10 cellular contexts compared by ENCODE assay signal in the genomic region with DNA sequence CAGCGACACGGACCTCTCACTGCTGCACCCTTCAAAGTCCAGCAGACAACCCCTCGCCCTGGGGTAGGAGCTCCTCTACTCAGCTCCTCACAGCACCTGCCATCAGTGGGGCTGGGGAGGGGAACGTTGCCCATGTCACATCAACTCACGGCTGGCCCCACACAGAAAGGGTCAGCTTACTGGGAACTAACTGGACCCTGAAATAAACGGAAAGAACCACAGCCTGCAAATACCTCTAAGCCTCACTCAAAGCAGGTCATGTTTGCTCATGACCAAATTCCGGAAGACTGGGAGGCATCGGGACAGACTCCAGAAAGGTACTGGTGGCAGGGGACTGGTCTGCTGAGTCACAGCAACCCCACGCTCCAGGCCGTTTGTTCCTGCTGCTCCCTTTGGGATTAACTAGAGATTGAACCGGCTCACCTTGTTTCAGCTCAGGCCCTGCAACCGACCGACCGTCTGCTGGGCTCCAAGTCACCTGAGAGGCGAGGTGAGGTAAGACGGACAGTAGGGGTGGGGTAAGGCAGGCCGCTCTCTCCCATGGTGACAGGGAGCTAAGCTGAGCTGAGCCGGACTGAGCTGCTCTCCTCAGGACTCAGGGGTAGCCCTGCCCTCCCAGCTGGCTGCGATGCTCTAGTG. TPM values are rescaled to one million over a fixed set of nuclear protein-coding genes. Genes with fewer than 3 reads are reported as not detected.
DNase-seq lines count a peak whose midpoint lies in the region; ATAC-seq and TF ChIP-seq lines count a peak whose summit lies in the region.
"Had no signal": no experiment of that assay in that cellular context is flagged by ENCODE, and none has a peak within 500 bp of the region (broad histone marks: within the 10 kb centered on the region; RNA-seq: fewer than 3 reads in every experiment).

No MANE protein-coding gene starts in this region.

- H3K36me3 ChIP-seq in left lung: no peaks in the 10 kb centered on the region
- H3K36me3 ChIP-seq in thyroid gland: no peaks in the 10 kb centered on the region

- H3K4me1 Mint-ChIP-seq in activated CD4-positive, alpha-beta T cell treated with anti-CD3 and anti-CD28 coated beads, Interleukin-2, amount 10 ng/mL, durations not matched to agents 7 days and 5 days: peaks cover 31% of the 10 kb centered on the region
- peaks cover 57% of the 10 kb centered on the region for H3K4me1 Mint-ChIP-seq in activated naive CD8-positive, alpha-beta T cell treated with anti-CD3 and anti-CD28 coated beads, Interleukin-2, amount 50 U/mL, for 24 hours
- H3K4me1 Mint-ChIP-seq in CD4-positive, alpha-beta T cell (ENCODE audit: low read depth): peaks cover 23% of the 10 kb centered on the region

- peak overlapping the region; percentile 46 for H3K27ac Mint-ChIP-seq in activated CD4-positive, alpha-beta T cell treated with anti-CD3 and anti-CD28 coated beads, Interleukin-2, amount 10 ng/mL, durations not matched to agents 7 days and 5 days
- peak overlapping the region; percentile 96 for H3K27ac Mint-ChIP-seq in activated naive CD8-positive, alpha-beta T cell treated with anti-CD3 and anti-CD28 coated beads, Interleukin-2, amount 50 U/mL, for 24 hours
- H3K27ac Mint-ChIP-seq in CD4-positive, alpha-beta T cell: no peak overlapping the region

- no peaks in the 10 kb centered on the region for H3K27me3 Mint-ChIP-seq in activated CD4-positive, alpha-beta T cell treated with anti-CD3 and anti-CD28 coated beads, Interleukin-2, amount 10 ng/mL, durations not matched to agents 7 days and 5 days
- no peaks in the 10 kb centered on the region for H3K27me3 Mint-ChIP-seq in activated naive CD8-positive, alpha-beta T cell treated with anti-CD3 and anti-CD28 coated beads, Interleukin-2, amount 50 U/mL, for 24 hours
- H3K27me3 Mint-ChIP-seq in CD4-positive, alpha-beta T cell: no peaks in the 10 kb centered on the region

- H3K36me3 Mint-ChIP-seq in activated CD4-positive, alpha-beta T cell treated with anti-CD3 and anti-CD28 coated beads, Interleukin-2, amount 10 ng/mL, durations not matched to agents 7 days and 5 days (ENCODE audit: low read depth): peaks cover 11% of the 10 kb centered on the region
- peaks cover 15% of the 10 kb centered on the region for H3K36me3 Mint-ChIP-seq in activated naive CD8-positive, alpha-beta T cell treated with anti-CD3 and anti-CD28 coated beads, Interleukin-2, amount 50 U/mL, for 24 hours (ENCODE audit: low read depth)
- peaks cover 8% of the 10 kb centered on the region for H3K36me3 Mint-ChIP-seq in CD4-positive, alpha-beta T cell (ENCODE audit: low read depth)

- WGBS in thyroid gland, 2 donors: 88% methylated on average over 6 of the region's 19 CpGs; no CpG with 5 or more reads in 1 of the 2 donors

- TF ChIP-seq POLR2A in thyroid gland (IDR thresholded peaks at IDR 0.05): no peak

- no peak overlapping the region for H3K4me3 Mint-ChIP-seq in activated CD4-positive, alpha-beta T cell treated with anti-CD3 and anti-CD28 coated beads, Interleukin-2, amount 10 ng/mL, durations not matched to agents 7 days and 5 days
- H3K4me3 Mint-ChIP-seq in activated naive CD8-positive, alpha-beta T cell treated with anti-CD3 and anti-CD28 coated beads, Interleukin-2, amount 50 U/mL, for 24 hours: no peak overlapping the region
- no peak overlapping the region for H3K4me3 Mint-ChIP-seq in CD4-positive, alpha-beta T cell

- no peak for DNase-seq in activated CD4-positive, alpha-beta T cell treated with anti-CD3 and anti-CD28 coated beads, Interleukin-2, amount 10 ng/mL, durations not matched to agents 7 days and 5 days
- DNase-seq in activated CD4-positive, alpha-beta T cell treated with anti-CD3 and anti-CD28 coated beads for 4 hours: no peak
- DNase-seq in activated naive CD8-positive, alpha-beta T cell treated with anti-CD3 and anti-CD28 coated beads, Interleukin-2, amount 50 U/mL, for 24 hours: no peak
- DNase-seq in left lung (peak; percentile 57 to 71), thyroid gland (peak in 1 of 2 donors; percentile 56), NCI-H1417 (lab: John Stamatoyannopoulos, UW) (no peak), AG08395 (ENCODE audit: low spot score) (no peak)
- DNase-seq in CD4-positive, alpha-beta T cell: no peak
- DNase-seq: cerebellar nuclear complex, MM.1S had no signal

- POLR2A ChIA-PET in activated CD4-positive, alpha-beta T cell treated with anti-CD3 and anti-CD28 coated beads, Interleukin-2, amount 10 ng/mL, durations not matched to agents 7 days and 5 days (lab: Charles Lee): no interaction called here
- POLR2A ChIA-PET in CD4-positive, alpha-beta T cell (lab: Charles Lee): no interaction called here

- H3K27ac ChIP-seq in left lung (peak overlapping the region; percentile 67 to 92), thyroid gland (peak overlapping the region; percentile 79 to 94 (median 83))
- H3K27ac ChIP-seq in CD4-positive, alpha-beta T cell (ENCODE audit: low read depth, low read length): no peak overlapping the region

- ATAC-seq in activated naive CD8-positive, alpha-beta T cell treated with anti-CD3 and anti-CD28 coated beads, Interleukin-2, amount 50 U/mL, for 24 hours: no peak
- peak; percentile 56 for ATAC-seq in left lung
- no peak for ATAC-seq in CD4-positive, alpha-beta T cell (ENCODE audit: poor library complexity)

- no peaks in the 10 kb centered on the region for H3K9me3 ChIP-seq in left lung
- no peaks in the 10 kb centered on the region for H3K9me3 ChIP-seq in thyroid gland
- H3K9me3 ChIP-seq in CD4-positive, alpha-beta T cell (ENCODE audit: control insufficient read depth, low read length): no peaks in the 10 kb centered on the region

- CTCF ChIA-PET in activated CD4-positive, alpha-beta T cell treated with anti-CD3 and anti-CD28 coated beads, Interleukin-2, amount 10 ng/mL, durations not matched to agents 7 days and 5 days (lab: Charles Lee): interaction anchor here (0.6 kb wide), 1 partner anchor 67 kb away, joined by 3 read pairs; no protein-coding TSS in a partner anchor
- CTCF ChIA-PET in CD4-positive, alpha-beta T cell (lab: Charles Lee): interaction anchor here (0.5 kb wide), 1 partner anchor 65 kb away, joined by 4 read pairs; no protein-coding TSS in a partner anchor

- no peak for TF ChIP-seq CTCF in left lung (IDR thresholded peaks at IDR 0.05)
- no peak for TF ChIP-seq CTCF in thyroid gland (IDR thresholded peaks at IDR 0.05)
- no peak for TF ChIP-seq CTCF in CD4-positive, alpha-beta T cell (IDR thresholded peaks at IDR 0.05)

- H3K27me3 ChIP-seq in left lung (no peaks in the 10 kb centered on the region), thyroid gland (no peaks in the 10 kb centered on the region)
- H3K27me3 ChIP-seq in CD4-positive, alpha-beta T cell (ENCODE audit: control insufficient read depth, insufficient read depth, low read length): no peaks in the 10 kb centered on the region

- no peaks in the 10 kb centered on the region for H3K9me3 Mint-ChIP-seq in activated CD4-positive, alpha-beta T cell treated with anti-CD3 and anti-CD28 coated beads, Interleukin-2, amount 10 ng/mL, durations not matched to agents 7 days and 5 days
- H3K9me3 Mint-ChIP-seq in activated naive CD8-positive, alpha-beta T cell treated with anti-CD3 and anti-CD28 coated beads, Interleukin-2, amount 50 U/mL, for 24 hours: no peaks in the 10 kb centered on the region
- H3K9me3 Mint-ChIP-seq in CD4-positive, alpha-beta T cell: no peaks in the 10 kb centered on the region

- intact Hi-C loops in left lung (cut with DNase I) (no loop called here), thyroid gland (cut with DNase I) (no loop called here)
- intact Hi-C loops in CD4-positive, alpha-beta T cell (cut with DNase I, micrococcal nuclease): no loop called here

- H3K4me1 ChIP-seq in left lung (peaks cover 0 to 46% of the 10 kb centered on the region in 2 donors), thyroid gland (peaks cover 13 to 53% of the 10 kb centered on the region in 2 donors)

- H3K4me3 ChIP-seq in left lung: peak overlapping the region in 1 of 2 donors; percentile 29
- H3K4me3 ChIP-seq in thyroid gland (replicated peaks in 1 of 3): no peak overlapping the region

RNA-seq across cellular contexts. Expression of gene G6PD, which starts 5.6 kb away (rescaled TPM):
- total RNA-seq in activated CD4-positive, alpha-beta T cell treated with anti-CD3 and anti-CD28 coated beads, Interleukin-2, amount 10 ng/mL, durations not matched to agents 7 days and 5 days: 10 to 100 TPM; 64.7 to 69.4 TPM
- 100 to 1,000 TPM in 1 of 2 donors, 10 to 100 TPM in 1; 66.8 to 109 TPM for total RNA-seq in left lung
- total RNA-seq in thyroid gland: 100 to 1,000 TPM in 2 of 4 donors, 10 to 100 TPM in 2; 47.2 to 288 (median 158) TPM
- 10 to 100 TPM; 17.4 to 20.3 TPM for total RNA-seq in CD4-positive, alpha-beta T cell

RNA-seq across cellular contexts. Expression of gene IKBKG, which starts 6.4 kb away (rescaled TPM):
- total RNA-seq in activated CD4-positive, alpha-beta T cell treated with anti-CD3 and anti-CD28 coated beads, Interleukin-2, amount 10 ng/mL, durations not matched to agents 7 days and 5 days: 10 to 100 TPM; 41.5 to 46.0 TPM
- total RNA-seq in left lung (10 to 100 TPM; 28.1 to 52.5 TPM), thyroid gland (10 to 100 TPM; 14.4 to 24.3 (median 16.8) TPM)
- total RNA-seq in CD4-positive, alpha-beta T cell: 10 to 100 TPM; 26.2 to 27.2 TPM

RNA-seq across cellular contexts. Expression of gene FAM3A, which starts 25.0 kb away (rescaled TPM):
- 10 to 100 TPM; 34.4 to 38.6 TPM for total RNA-seq in activated CD4-positive, alpha-beta T cell treated with anti-CD3 and anti-CD28 coated beads, Interleukin-2, amount 10 ng/mL, durations not matched to agents 7 days and 5 days
- total RNA-seq in left lung (10 to 100 TPM; 35.3 to 43.6 TPM), thyroid gland (10 to 100 TPM; 56.3 to 67.7 (median 65.3) TPM)
- total RNA-seq in CD4-positive, alpha-beta T cell: 10 to 100 TPM; 36.1 to 38.2 TPM

RNA-seq across cellular contexts. Expression of gene CTAG1A, which starts 43.9 kb away (rescaled TPM):
- total RNA-seq in activated CD4-positive, alpha-beta T cell treated with anti-CD3 and anti-CD28 coated beads, Interleukin-2, amount 10 ng/mL, durations not matched to agents 7 days and 5 days: not detected
- not detected for total RNA-seq in left lung
- not detected for total RNA-seq in thyroid gland
- not detected for total RNA-seq in CD4-positive, alpha-beta T cell

RNA-seq across cellular contexts. Expression of gene SLC10A3, which starts 50.6 kb away (rescaled TPM):
- 10 to 100 TPM; 21.7 to 26.0 TPM for total RNA-seq in activated CD4-positive, alpha-beta T cell treated with anti-CD3 and anti-CD28 coated beads, Interleukin-2, amount 10 ng/mL, durations not matched to agents 7 days and 5 days
- 10 to 100 TPM; 25.1 to 26.8 TPM for total RNA-seq in left lung
- total RNA-seq in thyroid gland: 10 to 100 TPM; 21.9 to 40.6 (median 29.3) TPM
- total RNA-seq in CD4-positive, alpha-beta T cell: 10 to 100 TPM; 15.7 to 16.4 TPM

Comparison
In these comparisons a context has a peak if more than half of its experiments do, and no peak if none do; other contexts are left out.
1. DNase-seq: peak in left lung (2 of 2); none in activated CD4-positive, alpha-beta T cell treated with anti-CD3 and anti-CD28 coated beads, Interleukin-2, amount 10 ng/mL, durations not matched to agents 7 days and 5 days (single experiment), activated CD4-positive, alpha-beta T cell treated with anti-CD3 and anti-CD28 coated beads for 4 hours (0 of 2), activated naive CD8-positive, alpha-beta T cell treated with anti-CD3 and anti-CD28 coated beads, Interleukin-2, amount 50 U/mL, for 24 hours (single experiment), CD4-positive, alpha-beta T cell (0 of 10), NCI-H1417 (0 of 3) and AG08395 (single experiment).